In genomic region chr5:171607863-171608262, GRCh38 we compare ENCODE assay signal across 34 cellular contexts.
"Had no signal": no experiment of that assay in that cellular context is flagged by ENCODE, and none has a peak within 500 bp of the region (broad histone marks: within the 10 kb centered on the region; RNA-seq: fewer than 3 reads in every experiment).

No MANE protein-coding gene starts in this region.

- H3K27me3 ChIP-seq: MG63 had no signal

- H3K36me3 ChIP-seq: MG63 had no signal

- H3K4me3 ChIP-seq: MG63 had no signal

- DNase-seq: Karpas-422, Kasumi-1, MG63, MM.1S, MV-4-11, NCI-H1048, NCI-H1092, NCI-H1092 treated with DMSO at 0.1 percent for 48 hours, NCI-H1105, NCI-H1105 treated with DMSO at 0.1 percent for 48 hours, NCI-H1417, NCI-H1417 treated with DMSO at 0.1 percent for 48 hours, NCI-H1436, NCI-H1436 treated with DMSO at 0.1 percent for 48 hours, NCI-H146, NCI-H1694, NCI-H1694 treated with DMSO at 0.1 percent for 48 hours, NCI-H187, NCI-H187 treated with DMSO at 0.1 percent for 48 hours, NCI-H1930, NCI-H2029, NCI-H2029 treated with DMSO at 0.1 percent for 48 hours, NCI-H2081, NCI-H2081 treated with DMSO at 0.1 percent for 48 hours, NCI-H2107, NCI-H2171, NCI-H2171 treated with DMSO at 0.1 percent for 48 hours, NCI-H2227 treated with DMSO at 0.1 percent for 48 hours, NCI-H226, NCI-H345, NCI-H446, NCI-H446 treated with DMSO at 0.1 percent for 48 hours, NCI-H510A, NCI-H510A treated with DMSO at 0.1 percent for 48 hours had no signal
